21 cellular contexts compared by ENCODE assay signal in the genomic region with DNA sequence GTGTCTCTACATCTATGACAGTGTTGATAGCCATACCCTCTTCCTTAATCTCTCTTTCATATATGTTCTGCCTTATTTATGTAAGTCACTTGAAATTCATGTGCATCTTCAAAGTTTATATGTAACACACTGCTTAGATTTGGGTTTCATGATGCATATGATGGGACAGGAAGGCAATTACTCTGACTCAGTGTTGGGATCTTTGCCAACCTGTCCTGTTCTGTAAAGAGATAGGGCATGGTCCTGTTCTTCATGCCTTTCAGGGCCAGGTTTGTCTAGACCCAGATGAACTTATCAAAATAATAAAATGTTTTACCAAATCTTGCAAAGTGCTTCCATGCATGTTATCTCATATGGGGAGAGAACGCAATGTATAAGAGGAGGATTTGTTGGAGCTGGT.
DNase-seq lines count a peak whose midpoint lies in the region; ATAC-seq, FAIRE-seq and TF ChIP-seq lines count a peak whose summit lies in the region.
"Had no signal": no experiment of that assay in that cellular context is flagged by ENCODE, and none has a peak within 500 bp of the region (broad histone marks: within the 10 kb centered on the region; RNA-seq: fewer than 3 reads in every experiment).

No MANE protein-coding gene starts in this region.

- FAIRE-seq in D721Med (lab: Jason Lieb, UNC): peak; percentile 80

- DNase-seq in D721Med (ENCODE audit: insufficient read length, low spot score): no peak
- DNase-seq in HS-5 (ENCODE audit: low read depth): peak; percentile 22
- DNase-seq in RKO (ENCODE audit: low spot score): peak; percentile 0
- peak; percentile 16 for DNase-seq in skeletal muscle cell (ENCODE audit: low read depth)
- DNase-seq in Kasumi-1 (lab: John Stamatoyannopoulos, UW): no peak
- DNase-seq in omental fat pad (ENCODE audit: low spot score): no peak
- DNase-seq: CD8-positive, alpha-beta T cell; DMS53; EL; GF-D8; GOT3; Karpas-422; NCI-H1092; NCI-H1436; NCI-H187 treated with DMSO at 0.1 percent for 48 hours; NCI-H2107; Peyer's patch had no signal

- no peak for ATAC-seq in GM21360 (IDR thresholded peaks at IDR 0.05; ENCODE audit: unreplicated experiment)
- ATAC-seq in omental fat pad (ENCODE audit: low FRiP score): no peak
- ATAC-seq: CD8-positive, alpha-beta T cell; HCT116; Right ventricle myocardium inferior had no signal

- no peak overlapping the region for H3K4me3 ChIP-seq in skeletal muscle cell (ENCODE audit: low read depth, low read length)
- H3K4me3 ChIP-seq: BLaER1, Peyer's patch had no signal

- TF ChIP-seq CTCF in D721Med (IDR thresholded peaks at IDR 0.05; ENCODE audit: insufficient read depth, missing control alignments) (no peak), omental fat pad (IDR thresholded peaks at IDR 0.05) (no peak)

Comparison
In these comparisons a context has a peak if more than half of its experiments do, and no peak if none do; other contexts are left out.
1. DNase-seq: peak in HS-5 (single experiment), RKO (single experiment) and skeletal muscle cell (single experiment); none in D721Med (single experiment), Kasumi-1 (0 of 2) and omental fat pad (single experiment).